Comparison of ENCODE assay signal across 1 cellular context in the genomic region with DNA sequence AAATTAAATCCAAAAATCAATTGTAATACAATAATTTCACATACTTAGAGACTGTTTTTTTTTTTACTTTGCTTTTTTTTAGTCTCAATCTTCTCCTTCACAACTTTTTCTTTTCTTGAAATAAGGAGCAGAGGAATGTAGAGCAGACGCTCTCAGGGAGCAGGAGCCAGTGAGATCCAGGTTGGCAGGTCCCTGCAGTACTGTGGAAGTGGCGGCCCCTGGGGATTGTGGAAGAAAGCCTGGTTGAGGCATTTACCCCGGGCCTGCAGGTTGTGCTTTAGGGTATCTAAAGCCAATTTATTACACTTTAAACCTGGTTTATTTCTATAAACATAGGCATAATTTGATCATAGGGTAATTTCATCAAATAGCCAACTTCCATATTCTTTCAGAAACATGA.
TF ChIP-seq lines count a peak whose summit lies in the region.

No MANE protein-coding gene starts in this region.

TF ChIP-seq in GM23338, 12 proteins besides CTCF, POLR2A, EP300 and RAD21 (continued from another document):
- TF ChIP-seq, protein P1, sequence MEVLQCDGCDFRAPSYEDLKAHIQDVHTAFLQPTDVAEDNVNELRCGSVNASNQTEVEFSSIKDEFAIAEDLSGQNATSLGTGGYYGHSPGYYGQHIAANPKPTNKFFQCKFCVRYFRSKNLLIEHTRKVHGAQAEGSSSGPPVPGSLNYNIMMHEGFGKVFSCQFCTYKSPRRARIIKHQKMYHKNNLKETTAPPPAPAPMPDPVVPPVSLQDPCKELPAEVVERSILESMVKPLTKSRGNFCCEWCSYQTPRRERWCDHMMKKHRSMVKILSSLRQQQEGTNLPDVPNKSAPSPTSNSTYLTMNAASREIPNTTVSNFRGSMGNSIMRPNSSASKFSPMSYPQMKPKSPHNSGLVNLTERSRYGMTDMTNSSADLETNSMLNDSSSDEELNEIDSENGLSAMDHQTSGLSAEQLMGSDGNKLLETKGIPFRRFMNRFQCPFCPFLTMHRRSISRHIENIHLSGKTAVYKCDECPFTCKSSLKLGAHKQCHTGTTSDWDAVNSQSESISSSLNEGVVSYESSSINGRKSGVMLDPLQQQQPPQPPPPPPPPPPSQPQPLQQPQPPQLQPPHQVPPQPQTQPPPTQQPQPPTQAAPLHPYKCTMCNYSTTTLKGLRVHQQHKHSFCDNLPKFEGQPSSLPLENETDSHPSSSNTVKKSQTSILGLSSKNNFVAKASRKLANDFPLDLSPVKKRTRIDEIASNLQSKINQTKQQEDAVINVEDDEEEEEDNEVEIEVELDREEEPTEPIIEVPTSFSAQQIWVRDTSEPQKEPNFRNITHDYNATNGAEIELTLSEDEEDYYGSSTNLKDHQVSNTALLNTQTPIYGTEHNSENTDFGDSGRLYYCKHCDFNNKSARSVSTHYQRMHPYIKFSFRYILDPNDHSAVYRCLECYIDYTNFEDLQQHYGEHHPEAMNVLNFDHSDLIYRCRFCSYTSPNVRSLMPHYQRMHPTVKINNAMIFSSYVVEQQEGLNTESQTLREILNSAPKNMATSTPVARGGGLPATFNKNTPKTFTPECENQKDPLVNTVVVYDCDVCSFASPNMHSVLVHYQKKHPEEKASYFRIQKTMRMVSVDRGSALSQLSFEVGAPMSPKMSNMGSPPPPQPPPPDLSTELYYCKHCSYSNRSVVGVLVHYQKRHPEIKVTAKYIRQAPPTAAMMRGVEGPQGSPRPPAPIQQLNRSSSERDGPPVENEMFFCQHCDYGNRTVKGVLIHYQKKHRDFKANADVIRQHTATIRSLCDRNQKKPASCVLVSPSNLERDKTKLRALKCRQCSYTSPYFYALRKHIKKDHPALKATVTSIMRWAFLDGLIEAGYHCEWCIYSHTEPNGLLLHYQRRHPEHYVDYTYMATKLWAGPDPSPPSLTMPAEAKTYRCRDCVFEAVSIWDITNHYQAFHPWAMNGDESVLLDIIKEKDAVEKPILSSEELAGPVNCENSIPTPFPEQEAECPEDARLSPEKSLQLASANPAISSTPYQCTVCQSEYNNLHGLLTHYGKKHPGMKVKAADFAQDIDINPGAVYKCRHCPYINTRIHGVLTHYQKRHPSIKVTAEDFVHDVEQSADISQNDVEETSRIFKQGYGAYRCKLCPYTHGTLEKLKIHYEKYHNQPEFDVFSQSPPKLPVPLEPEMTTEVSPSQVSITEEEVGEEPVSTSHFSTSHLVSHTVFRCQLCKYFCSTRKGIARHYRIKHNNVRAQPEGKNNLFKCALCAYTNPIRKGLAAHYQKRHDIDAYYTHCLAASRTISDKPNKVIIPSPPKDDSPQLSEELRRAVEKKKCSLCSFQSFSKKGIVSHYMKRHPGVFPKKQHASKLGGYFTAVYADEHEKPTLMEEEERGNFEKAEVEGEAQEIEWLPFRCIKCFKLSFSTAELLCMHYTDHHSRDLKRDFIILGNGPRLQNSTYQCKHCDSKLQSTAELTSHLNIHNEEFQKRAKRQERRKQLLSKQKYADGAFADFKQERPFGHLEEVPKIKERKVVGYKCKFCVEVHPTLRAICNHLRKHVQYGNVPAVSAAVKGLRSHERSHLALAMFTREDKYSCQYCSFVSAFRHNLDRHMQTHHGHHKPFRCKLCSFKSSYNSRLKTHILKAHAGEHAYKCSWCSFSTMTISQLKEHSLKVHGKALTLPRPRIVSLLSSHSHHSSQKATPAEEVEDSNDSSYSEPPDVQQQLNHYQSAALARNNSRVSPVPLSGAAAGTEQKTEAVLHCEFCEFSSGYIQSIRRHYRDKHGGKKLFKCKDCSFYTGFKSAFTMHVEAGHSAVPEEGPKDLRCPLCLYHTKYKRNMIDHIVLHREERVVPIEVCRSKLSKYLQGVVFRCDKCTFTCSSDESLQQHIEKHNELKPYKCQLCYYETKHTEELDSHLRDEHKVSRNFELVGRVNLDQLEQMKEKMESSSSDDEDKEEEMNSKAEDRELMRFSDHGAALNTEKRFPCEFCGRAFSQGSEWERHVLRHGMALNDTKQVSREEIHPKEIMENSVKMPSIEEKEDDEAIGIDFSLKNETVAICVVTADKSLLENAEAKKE (CRISPR knock-in tag; IDR thresholded peaks at IDR 0.05), result no peak
- TF ChIP-seq NANOG (IDR thresholded peaks at IDR 0.05; ENCODE audit: borderline replicate concordance), result no peak
